1 cellular context compared by ENCODE assay signal in the genomic region with DNA sequence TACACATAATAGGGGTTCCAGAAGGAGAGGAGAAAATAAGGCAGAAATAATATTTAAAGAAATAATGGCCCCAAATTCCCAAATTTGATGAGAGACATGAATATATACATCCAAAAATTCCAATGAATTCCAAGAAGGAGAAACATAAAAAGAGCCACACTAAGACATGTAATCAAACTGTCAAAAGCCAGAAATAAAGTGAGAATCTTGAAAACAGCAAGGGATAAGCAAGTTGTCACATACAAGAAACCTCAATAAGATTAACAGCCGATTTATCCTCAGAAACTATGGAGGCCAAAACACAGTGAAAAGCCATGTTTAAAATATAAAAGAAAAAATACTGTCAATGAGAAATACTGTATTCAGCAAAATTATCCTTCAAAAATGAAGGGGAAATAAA.
TF ChIP-seq lines count a peak whose summit lies in the region.

No MANE protein-coding gene starts in this region.

TF ChIP-seq in GM12878, 131 proteins besides CTCF, POLR2A, EP300 and RAD21:
- TF ChIP-seq DPF2 (IDR thresholded peaks at IDR 0.05) (no peak), CBX5 (IDR thresholded peaks at IDR 0.05; ENCODE audit: low read depth) (peak; percentile 83; the same call in 1 of the 2 replicates), HDAC6 (IDR thresholded peaks at IDR 0.05; ENCODE audit: unreplicated experiment) (no peak), SIX5 (IDR thresholded peaks at IDR 0.05; ENCODE audit: low read depth, low read length, severe bottlenecking) (no peak), GATAD2B (conservative IDR thresholded peaks at IDR 0.05; ENCODE audit: low read depth) (no peak), LARP7 (IDR thresholded peaks at IDR 0.05) (no peak), PKNOX1 (IDR thresholded peaks at IDR 0.05) (no peak), CBX3 (IDR thresholded peaks at IDR 0.05; ENCODE audit: borderline replicate concordance, low read depth) (no peak), TCF3 (IDR thresholded peaks at IDR 0.05; ENCODE audit: borderline replicate concordance, insufficient read depth, low read depth, low read length) (no peak)
